ENCODE assay signal across 23 cellular contexts in genomic region chr2:7510353-7510752, GRCh38.
DNase-seq lines count a peak whose midpoint lies in the region; ATAC-seq, FAIRE-seq and TF ChIP-seq lines count a peak whose summit lies in the region.
"Had no signal": no experiment of that assay in that cellular context is flagged by ENCODE, and none has a peak within 500 bp of the region (broad histone marks: within the 10 kb centered on the region; RNA-seq: fewer than 3 reads in every experiment).

No MANE protein-coding gene starts in this region.

- FAIRE-seq in A549 (lab: Jason Lieb, UNC) (no peak), H1 (lab: Jason Lieb, UNC) (no peak)
- FAIRE-seq: islet of Langerhans had no signal

- no peak overlapping the region for H3K23ac ChIP-seq in H1 (ENCODE audit: insufficient read length)

- H3K14ac ChIP-seq in H1 (ENCODE audit: insufficient read length) = no peak overlapping the region

- no peaks in the 10 kb centered on the region for H3K9me3 ChIP-seq in A549
- H3K9me3 ChIP-seq in H1 (ENCODE audit: insufficient read depth in 2 of 2, low read depth in 1 of 2, low read length in 1 of 2) = peaks cover 0 to 3% of the 10 kb centered on the region in 2 experiments; a peak in 1 of 4 replicates
- no peaks in the 10 kb centered on the region for H3K9me3 ChIP-seq in gastrocnemius medialis
- H3K9me3 ChIP-seq in thyroid gland = no peaks in the 10 kb centered on the region
- no peaks in the 10 kb centered on the region for H3K9me3 ChIP-seq in CD8-positive, alpha-beta memory T cell (ENCODE audit: low read length)
- H3K9me3 ChIP-seq: body of pancreas, ovary had no signal

- DNase-seq in A549 (ENCODE audit: low read depth in 1 of 2, low spot score in 1 of 2) (peak in 1 of 2 experiments; percentile 14), EH (ENCODE audit: low read depth) (peak; percentile 8), NCI-H146 treated with DMSO at 0.1 percent for 48 hours (lab: John Stamatoyannopoulos, UW; ENCODE audit: unreplicated experiment) (peak; percentile 18), H1 (ENCODE audit: low read depth in 1 of 2, low spot score in 2 of 2) (no peak), gastrocnemius medialis (no peak), thyroid gland (no peak)
- DNase-seq in CD8-positive, alpha-beta memory T cell = no peak
- DNase-seq: activated CD8-positive, alpha-beta memory T cell treated with anti-CD3 and anti-CD28 coated beads, Interleukin-2, amount 10 ng/mL, durations not matched to agents 7 days and 5 days; activated naive CD8-positive, alpha-beta T cell treated with anti-CD3 and anti-CD28 coated beads, Interleukin-2, amount 10 ng/mL, durations not matched to agents 7 days and 5 days; body of pancreas; COR-L47; heart left ventricle; naive B cell; NCI-H1092; NCI-H82; ovary; RPMI8226; sigmoid colon; T1000 had no signal

- no peak overlapping the region for H3K56ac ChIP-seq in H1 (replicated peaks; ENCODE audit: insufficient read length, low read depth, low read length)

- WGBS in A549 (ENCODE audit: missing lambda C conversion rate) = 10% methylated on average over 4 of the region's 4 CpGs
- 93% methylated on average over 4 of the region's 4 CpGs; no CpG with 5 or more reads in 1 of the 2 experiments for WGBS in H1 (ENCODE audit: extremely low coverage in 1 of 2, insufficient coverage in 1 of 2, insufficient read length in 1 of 2, insufficient replicate concordance in 2 of 2, low coverage in 1 of 2, low lambda C conversion rate in 2 of 2, missing lambda C conversion rate in 1 of 2), 2 experiments
- 82 to 94% methylated on average over 4 of the region's 4 CpGs for WGBS in thyroid gland, 2 donors

- no peak overlapping the region for H3K18ac ChIP-seq in H1 (ENCODE audit: extremely low read depth, low read length)

- no peak overlapping the region for H3K4me3 Mint-ChIP-seq in activated T-helper 17 cell treated with anti-CD3 and anti-CD28 coated beads, Interleukin-2, amount 50 U/mL, for 72 hours
- no peak overlapping the region for H3K4me3 Mint-ChIP-seq in CD8-positive, alpha-beta memory T cell
- H3K4me3 Mint-ChIP-seq: activated CD8-positive, alpha-beta memory T cell treated with anti-CD3 and anti-CD28 coated beads, Interleukin-2, amount 10 ng/mL, durations not matched to agents 7 days and 5 days; activated naive CD8-positive, alpha-beta T cell treated with anti-CD3 and anti-CD28 coated beads, Interleukin-2, amount 10 ng/mL, durations not matched to agents 7 days and 5 days; naive B cell; stimulated activated memory B cell treated with anti-CD40 and anti-IgM and Interleukin-4, amounts not matched to agents 10 μg/mL and 1 μg/mL and 100 μg/mL, for 72 hours had no signal

- no peak overlapping the region for H3K9ac ChIP-seq in H1 (replicated peaks in 1 of 4; ENCODE audit: extremely low read depth in 1 of 4, low read depth in 3 of 4, low read length in 3 of 4)

- peak; percentile 14; the same call in 1 of the 3 replicates for TF ChIP-seq CTCF in A549 (IDR thresholded peaks at IDR 0.05)
- TF ChIP-seq CTCF in H1 (IDR thresholded peaks at IDR 0.05; ENCODE audit: control extremely low read depth in 1 of 3, insufficient read depth in 1 of 3, low read depth in 1 of 3, low read length in 3 of 3) = peak in 1 of 3 experiments; percentile 10; a peak in 1 of 4 replicates
- no peak for TF ChIP-seq CTCF in gastrocnemius medialis (IDR thresholded peaks at IDR 0.05 in 4 of 5, conservative IDR thresholded peaks at IDR 0.05 in 1 of 5)
- no peak for TF ChIP-seq CTCF in thyroid gland (IDR thresholded peaks at IDR 0.05)

- no peaks in the 10 kb centered on the region for H3K36me3 Mint-ChIP-seq in activated T-helper 17 cell treated with anti-CD3 and anti-CD28 coated beads, Interleukin-2, amount 50 U/mL, for 72 hours (ENCODE audit: low read depth)
- H3K36me3 Mint-ChIP-seq in CD8-positive, alpha-beta memory T cell = peaks cover 0 to 3% (median 0%) of the 10 kb centered on the region in 3 donors
- H3K36me3 Mint-ChIP-seq: naive B cell; stimulated activated memory B cell treated with anti-CD40 and anti-IgM and Interleukin-4, amounts not matched to agents 10 μg/mL and 1 μg/mL and 100 μg/mL, for 72 hours had no signal

- H4K20me1 ChIP-seq in H1 (replicated peaks in 1 of 2; ENCODE audit: control insufficient read depth in 1 of 2, insufficient read depth in 2 of 2, low read length in 2 of 2) = no peaks in the 10 kb centered on the region

- no peak overlapping the region; the same call in 1 of the 2 replicates for H2BK20ac ChIP-seq in H1 (ENCODE audit: low read length)

- no peak overlapping the region for H2BK12ac ChIP-seq in H1 (ENCODE audit: low read depth, low read length)

- no peaks in the 10 kb centered on the region for H3K4me1 ChIP-seq in A549
- no peaks in the 10 kb centered on the region for H3K4me1 ChIP-seq in H1 (replicated peaks in 1 of 4; ENCODE audit: control insufficient read depth in 3 of 4, insufficient read depth in 4 of 4, low read length in 3 of 4)
- no peaks in the 10 kb centered on the region for H3K4me1 ChIP-seq in gastrocnemius medialis
- no peaks in the 10 kb centered on the region for H3K4me1 ChIP-seq in thyroid gland
- H3K4me1 ChIP-seq in CD8-positive, alpha-beta memory T cell (ENCODE audit: insufficient read depth, low read length) = no peaks in the 10 kb centered on the region
- H3K4me1 ChIP-seq: heart left ventricle had no signal

- H3K36me3 ChIP-seq in H1 (ENCODE audit: control insufficient read depth in 2 of 4, insufficient read depth in 4 of 4, low read length in 3 of 4) = no peaks in the 10 kb centered on the region
- no peaks in the 10 kb centered on the region for H3K36me3 ChIP-seq in gastrocnemius medialis
- H3K36me3 ChIP-seq in thyroid gland = no peaks in the 10 kb centered on the region
- H3K36me3 ChIP-seq in CD8-positive, alpha-beta memory T cell (ENCODE audit: insufficient read depth, low read length) = no peaks in the 10 kb centered on the region
- H3K36me3 ChIP-seq: heart left ventricle, ovary, sigmoid colon had no signal

- H3K27ac ChIP-seq in A549 (no peak overlapping the region), H1 (ENCODE audit: low read depth, low read length) (no peak overlapping the region), gastrocnemius medialis (no peak overlapping the region), thyroid gland (no peak overlapping the region)
- no peak overlapping the region for H3K27ac ChIP-seq in CD8-positive, alpha-beta memory T cell (ENCODE audit: low read depth, low read length)
- H3K27ac ChIP-seq: body of pancreas, heart left ventricle, HL-60, ovary, sigmoid colon had no signal

- in situ Hi-C loops in gastrocnemius medialis (cut with MboI; ENCODE audit: low sequenced_read_pairs in 4 of 4) = no loop called here

- H3K4me1 Mint-ChIP-seq in activated T-helper 17 cell treated with anti-CD3 and anti-CD28 coated beads, Interleukin-2, amount 50 U/mL, for 72 hours = peaks cover 1% of the 10 kb centered on the region
- H3K4me1 Mint-ChIP-seq in CD8-positive, alpha-beta memory T cell = peaks cover 7 to 21% (median 15%) of the 10 kb centered on the region in 3 donors
- H3K4me1 Mint-ChIP-seq: stimulated activated memory B cell treated with anti-CD40 and anti-IgM and Interleukin-4, amounts not matched to agents 10 μg/mL and 1 μg/mL and 100 μg/mL, for 72 hours had no signal

- TF ChIP-seq RAD21 in A549 (conservative IDR thresholded peaks at IDR 0.05 in 1 of 2, IDR thresholded peaks at IDR 0.05 in 1 of 2) (peak in 1 of 2 experiments; percentile 41; a peak in 3 of 5 replicates), H1 (IDR thresholded peaks at IDR 0.05 in 1 of 2, conservative IDR thresholded peaks at IDR 0.05 in 1 of 2; ENCODE audit: low read depth in 2 of 2, low read length in 2 of 2) (peak; percentile 41 to 52)

- no peak overlapping the region for H4K5ac ChIP-seq in H1 (ENCODE audit: insufficient read length, low read depth, low read length)

- H3K27me3 Mint-ChIP-seq in activated T-helper 17 cell treated with anti-CD3 and anti-CD28 coated beads, Interleukin-2, amount 50 U/mL, for 72 hours = peaks cover under 1% of the 10 kb centered on the region
- no peaks in the 10 kb centered on the region for H3K27me3 Mint-ChIP-seq in CD8-positive, alpha-beta memory T cell
- H3K27me3 Mint-ChIP-seq: activated CD8-positive, alpha-beta memory T cell treated with anti-CD3 and anti-CD28 coated beads, Interleukin-2, amount 10 ng/mL, durations not matched to agents 7 days and 5 days; activated naive CD8-positive, alpha-beta T cell treated with anti-CD3 and anti-CD28 coated beads, Interleukin-2, amount 10 ng/mL, durations not matched to agents 7 days and 5 days; stimulated activated memory B cell treated with anti-CD40 and anti-IgM and Interleukin-4, amounts not matched to agents 10 μg/mL and 1 μg/mL and 100 μg/mL, for 72 hours had no signal

- POLR2A ChIA-PET in A549 (lab: Yijun Ruan, JAX) = no interaction called here
- POLR2A ChIA-PET in H1 (lab: Charles Lee; ENCODE audit: partially characterized antibody) = interaction anchor here (0.5 kb wide), 1 partner anchor 358 kb away, joined by 3 read pairs; no protein-coding TSS in a partner anchor
- POLR2A ChIA-PET in CD8-positive, alpha-beta memory T cell (lab: Charles Lee) = no interaction called here

- no peaks in the 10 kb centered on the region for H3K23me2 ChIP-seq in H1 (ENCODE audit: low read depth, low read length)

- H3K9me3 Mint-ChIP-seq in activated T-helper 17 cell treated with anti-CD3 and anti-CD28 coated beads, Interleukin-2, amount 50 U/mL, for 72 hours = no peaks in the 10 kb centered on the region
- peaks cover 0 to 5% (median 0%) of the 10 kb centered on the region in 5 donors for H3K9me3 Mint-ChIP-seq in CD8-positive, alpha-beta memory T cell
- H3K9me3 Mint-ChIP-seq: stimulated activated memory B cell treated with anti-CD40 and anti-IgM and Interleukin-4, amounts not matched to agents 10 μg/mL and 1 μg/mL and 100 μg/mL, for 72 hours had no signal

- no peak overlapping the region for H3K4ac ChIP-seq in H1 (replicated peaks; ENCODE audit: insufficient read length, low read depth, low read length)

- peak overlapping the region; percentile 58 for H4K91ac ChIP-seq in H1 (replicated peaks; ENCODE audit: insufficient read length, low read length)

- TF ChIP-seq EP300 in A549 (IDR thresholded peaks at IDR 0.05) (no peak), H1 (IDR thresholded peaks at IDR 0.05; ENCODE audit: borderline replicate concordance in 1 of 2, low read depth in 2 of 2, low read length in 2 of 2) (no peak)

- no peaks in the 10 kb centered on the region for H3K79me1 ChIP-seq in H1 (ENCODE audit: low read depth, low read length)

- H2BK5ac ChIP-seq in H1 (ENCODE audit: low read depth, low read length) = no peak overlapping the region

- no peak overlapping the region for H2AK5ac ChIP-seq in H1 (ENCODE audit: low read depth, low read length)

- H4K8ac ChIP-seq in H1 (ENCODE audit: extremely low read depth, insufficient read depth, low read length) = no peak overlapping the region

- H2AFZ ChIP-seq in H1 (ENCODE audit: low read length) = no peak overlapping the region

- H2BK15ac ChIP-seq in H1 (ENCODE audit: low read length) = no peak overlapping the region

- peak; percentile 50 to 54; a peak in 2 of 6 replicates for ATAC-seq in A549
- no peak for ATAC-seq in gastrocnemius medialis
- no peak for ATAC-seq in activated T-helper 17 cell treated with anti-CD3 and anti-CD28 coated beads, Interleukin-2, amount 50 U/mL, for 72 hours (replicated peaks)
- ATAC-seq: activated CD8-positive, alpha-beta memory T cell treated with anti-CD3 and anti-CD28 coated beads, Interleukin-2, amount 10 ng/mL, durations not matched to agents 7 days and 5 days; body of pancreas; heart left ventricle; stimulated activated memory B cell treated with anti-CD40 and anti-IgM and Interleukin-4, amounts not matched to agents 10 μg/mL and 1 μg/mL and 100 μg/mL, for 72 hours had no signal

- CTCF ChIA-PET in A549 (lab: Yijun Ruan, JAX) (interaction anchor here (1.3 kb wide), 1 partner anchor 1172 kb away, joined by 4 read pairs; the partner anchor contains the start of gene ID2), H1 (lab: Charles Lee; ENCODE audit: partially characterized antibody) (interaction anchor here (1.0 kb wide), 1 partner anchor 43 kb away, joined by 3 read pairs; no protein-coding TSS in a partner anchor)
- CTCF ChIA-PET in CD8-positive, alpha-beta memory T cell (lab: Charles Lee) = interaction anchor here (0.8 kb wide), 1 partner anchor 161 kb away, joined by 3 read pairs; no protein-coding TSS in a partner anchor

- H2BK120ac ChIP-seq in H1 (replicated peaks; ENCODE audit: low read depth, low read length) = no peak overlapping the region

- H3K4me3 ChIP-seq in A549 (no peak overlapping the region), H1 (ENCODE audit: extremely low read depth in 1 of 4, insufficient read depth in 2 of 4, low read depth in 3 of 4, low read length in 4 of 4) (no peak overlapping the region), gastrocnemius medialis (no peak overlapping the region), thyroid gland (replicated peaks in 1 of 3) (no peak overlapping the region)
- H3K4me3 ChIP-seq in CD8-positive, alpha-beta memory T cell (ENCODE audit: low read length) = no peak overlapping the region
- H3K4me3 ChIP-seq: body of pancreas, heart left ventricle, ovary, sigmoid colon had no signal

- no peak overlapping the region for H3K27ac Mint-ChIP-seq in activated T-helper 17 cell treated with anti-CD3 and anti-CD28 coated beads, Interleukin-2, amount 50 U/mL, for 72 hours
- peak overlapping the region in 1 of 8 donors; percentile 41 for H3K27ac Mint-ChIP-seq in CD8-positive, alpha-beta memory T cell
- H3K27ac Mint-ChIP-seq: activated CD8-positive, alpha-beta memory T cell treated with anti-CD3 and anti-CD28 coated beads, Interleukin-2, amount 10 ng/mL, durations not matched to agents 7 days and 5 days; activated naive CD8-positive, alpha-beta T cell treated with anti-CD3 and anti-CD28 coated beads, Interleukin-2, amount 10 ng/mL, durations not matched to agents 7 days and 5 days; naive B cell; stimulated activated memory B cell treated with anti-CD40 and anti-IgM and Interleukin-4, amounts not matched to agents 10 μg/mL and 1 μg/mL and 100 μg/mL, for 72 hours had no signal

- H3K4me2 ChIP-seq in A549 (no peak overlapping the region), H1 (ENCODE audit: insufficient read depth in 1 of 2, low read depth in 2 of 2, low read length in 2 of 2) (no peak overlapping the region)

- intact Hi-C loops in gastrocnemius medialis (cut with DNase I; ENCODE audit: low total_unique reads) = no loop called here
- intact Hi-C loops in thyroid gland (cut with DNase I) = no loop called here

- no peaks in the 10 kb centered on the region for H3K27me3 ChIP-seq in H1 (replicated peaks in 1 of 4; ENCODE audit: control insufficient read depth in 3 of 4, extremely low read depth in 1 of 4, insufficient read depth in 3 of 4, low read length in 3 of 4)
- peaks cover 0 to 2% (median 0%) of the 10 kb centered on the region in 3 donors for H3K27me3 ChIP-seq in gastrocnemius medialis
- H3K27me3 ChIP-seq in thyroid gland = no peaks in the 10 kb centered on the region
- H3K27me3 ChIP-seq in CD8-positive, alpha-beta memory T cell (ENCODE audit: insufficient read depth, low read length, poor library complexity, severe bottlenecking) = no peaks in the 10 kb centered on the region
- H3K27me3 ChIP-seq: body of pancreas, ovary, sigmoid colon had no signal

- TF ChIP-seq POLR2A in A549 (IDR thresholded peaks at IDR 0.05; ENCODE audit: low read length) = no peak
- no peak for TF ChIP-seq POLR2A in H1 (IDR thresholded peaks at IDR 0.05; ENCODE audit: control extremely low read depth in 1 of 2, low read depth in 2 of 2, low read length in 2 of 2)
- no peak for TF ChIP-seq POLR2A in gastrocnemius medialis (IDR thresholded peaks at IDR 0.05)
- TF ChIP-seq POLR2A in thyroid gland (IDR thresholded peaks at IDR 0.05) = no peak

- no peaks in the 10 kb centered on the region for H3K79me2 ChIP-seq in H1 (ENCODE audit: control insufficient read depth in 1 of 2, insufficient read depth in 2 of 2, low read length in 2 of 2)

Comparison
In these comparisons a context has a peak if more than half of its experiments do, and no peak if none do; other contexts are left out.
1. ATAC-seq: peak in A549 (2 of 2); none in gastrocnemius medialis (0 of 2) and activated T-helper 17 cell treated with anti-CD3 and anti-CD28 coated beads, Interleukin-2, amount 50 U/mL, for 72 hours (single experiment).
2. DNase-seq: peak in EH (single experiment) and NCI-H146 treated with DMSO at 0.1 percent for 48 hours (single experiment); none in H1 (0 of 2), gastrocnemius medialis (0 of 2), thyroid gland (0 of 2) and CD8-positive, alpha-beta memory T cell (0 of 5).